Comparison of ENCODE assay signal across 18 cellular contexts in the genomic region with DNA sequence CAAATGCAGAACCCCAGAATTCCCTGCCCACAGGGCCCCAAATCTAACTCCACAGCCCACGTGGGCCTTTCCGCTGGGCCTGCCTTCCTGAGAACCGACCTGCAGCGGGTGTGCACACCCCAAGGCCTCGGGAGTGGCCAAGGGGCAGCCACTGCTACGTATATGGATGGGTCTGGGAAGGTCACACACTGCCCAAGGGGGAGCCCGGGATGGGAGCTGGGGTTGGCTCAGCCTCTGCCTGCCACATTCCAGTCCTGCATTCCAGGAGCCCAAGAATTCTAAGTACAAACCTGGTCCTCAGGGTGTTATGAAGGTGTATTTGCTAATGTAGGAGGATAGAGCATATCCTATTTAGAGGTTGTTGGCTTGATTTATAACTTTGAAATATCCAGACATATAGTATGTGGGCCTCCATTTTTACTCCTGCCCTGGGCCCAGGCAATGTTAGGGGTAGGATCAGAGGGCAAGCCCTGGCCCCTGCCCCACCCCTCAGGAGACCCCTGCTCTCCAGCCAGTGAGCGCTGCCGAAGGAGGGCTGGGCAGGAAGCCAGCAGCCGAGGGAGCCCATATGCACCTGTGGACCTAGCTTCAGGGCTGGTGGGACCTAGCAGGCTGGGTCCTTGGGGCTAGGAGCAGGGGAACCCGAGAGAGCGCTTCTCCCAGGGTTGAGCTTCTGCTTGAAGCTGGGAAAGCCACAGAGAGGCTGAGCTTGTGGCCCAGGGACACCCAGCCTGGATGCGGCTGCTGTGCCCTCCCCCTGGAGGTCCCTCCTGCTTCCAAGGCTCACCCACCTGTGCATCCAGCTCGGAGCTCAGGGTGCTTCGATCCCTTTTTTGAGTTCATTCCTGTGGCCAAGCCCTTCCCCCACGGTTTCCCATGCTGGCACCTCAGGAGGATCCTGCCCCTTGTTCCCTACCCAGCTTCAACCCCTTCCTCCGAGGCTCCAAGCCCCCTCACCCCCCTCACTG. TPM values are rescaled to one million over a fixed set of nuclear protein-coding genes. Genes with fewer than 3 reads are reported as not detected.
DNase-seq lines count a peak whose midpoint lies in the region; ATAC-seq and TF ChIP-seq lines count a peak whose summit lies in the region.
"Had no signal": no experiment of that assay in that cellular context is flagged by ENCODE, and none has a peak within 500 bp of the region (broad histone marks: within the 10 kb centered on the region; RNA-seq: fewer than 3 reads in every experiment).

No MANE protein-coding gene starts in this region.

- no peak overlapping the region for H2AK5ac ChIP-seq in H9 (ENCODE audit: insufficient read length, low read length)

- no peak overlapping the region for H3K4me2 ChIP-seq in H9 (ENCODE audit: insufficient read depth, insufficient read length, low read length)
- H3K4me2 ChIP-seq in osteoblast (ENCODE audit: insufficient read depth, low read length), result no peak overlapping the region

- no peak overlapping the region for H4K5ac ChIP-seq in H9 (ENCODE audit: insufficient read length, low read depth, low read length)

- peaks cover 1% of the 10 kb centered on the region; the same call in 1 of the 2 replicates for H3K27me3 Mint-ChIP-seq in H9 (ENCODE audit: low read depth)
- H3K27me3 Mint-ChIP-seq in effector memory CD8-positive, alpha-beta T cell, result no peaks in the 10 kb centered on the region
- H3K27me3 Mint-ChIP-seq: CD4-positive, CD25-positive, alpha-beta regulatory T cell; naive thymus-derived CD4-positive, alpha-beta T cell had no signal

- ATAC-seq in Panc1 (0 out of 2 replicates have a peak, but pooled peaks have one; percentile 13), GM21723 (IDR thresholded peaks at IDR 0.05; ENCODE audit: unreplicated experiment) (no peak)
- ATAC-seq in effector memory CD8-positive, alpha-beta T cell (replicated peaks), result no peak
- ATAC-seq: gastrocnemius medialis; naive thymus-derived CD4-positive, alpha-beta T cell had no signal

- in situ Hi-C loops in Panc1 (cut with HindIII; ENCODE audit: low pct_unique_long_range_greater_than_20kb, low sequenced_read_pairs), result no loop called here

- H3K36me3 ChIP-seq in Panc1 (ENCODE audit: control insufficient read depth, insufficient read depth, low read length) (no peaks in the 10 kb centered on the region), osteoblast (ENCODE audit: insufficient read depth, low read length) (no peaks in the 10 kb centered on the region), left ventricle myocardium inferior (no peaks in the 10 kb centered on the region)
- H3K36me3 ChIP-seq: gastrocnemius medialis, right atrium auricular region had no signal

- no peak overlapping the region for H3K4me3 Mint-ChIP-seq in H9
- H3K4me3 Mint-ChIP-seq in effector memory CD8-positive, alpha-beta T cell, result no peak overlapping the region
- H3K4me3 Mint-ChIP-seq: CD4-positive, CD25-positive, alpha-beta regulatory T cell; naive thymus-derived CD4-positive, alpha-beta T cell had no signal

- BruUV-seq in Panc1 (replicated peaks; lab: Mats Ljungman, UMichigan), result no TSS peak

- H3K56ac ChIP-seq in H9 (ENCODE audit: insufficient read length, low read depth, low read length), result no peak overlapping the region

- no peak overlapping the region for H3T11ph ChIP-seq in H9 (ENCODE audit: low read length)

- no peaks in the 10 kb centered on the region for H3K79me2 ChIP-seq in H9 (ENCODE audit: insufficient read depth, low read length)
- no peaks in the 10 kb centered on the region for H3K79me2 ChIP-seq in osteoblast (ENCODE audit: insufficient read depth, low read length)

- no peaks in the 10 kb centered on the region for H3K79me1 ChIP-seq in H9 (ENCODE audit: insufficient read depth, low read depth, low read length, poor library complexity, severe bottlenecking)

- no peak overlapping the region for H2BK120ac ChIP-seq in H9 (ENCODE audit: low read depth, low read length, poor library complexity, severe bottlenecking)

- H3K27me3 ChIP-seq in H9 (ENCODE audit: insufficient read depth, low read length), result no peaks in the 10 kb centered on the region
- H3K27me3 ChIP-seq in Panc1 (ENCODE audit: control insufficient read depth, insufficient read depth, low read length), result no peaks in the 10 kb centered on the region
- no peaks in the 10 kb centered on the region for H3K27me3 ChIP-seq in osteoblast (ENCODE audit: insufficient read depth, low read length)
- no peaks in the 10 kb centered on the region for H3K27me3 ChIP-seq in left ventricle myocardium inferior (ENCODE audit: low read depth)
- H3K27me3 ChIP-seq: gastrocnemius medialis, right atrium auricular region had no signal

- no peaks in the 10 kb centered on the region for H3K23me2 ChIP-seq in H9 (ENCODE audit: insufficient read length, low read depth, low read length, poor library complexity, severe bottlenecking)

- H3K18ac ChIP-seq in H9 (ENCODE audit: insufficient read length, low read depth, low read length), result peak overlapping the region; percentile 6

- no peak overlapping the region for H3K14ac ChIP-seq in H9 (ENCODE audit: insufficient read depth, low read length)

- H3K23ac ChIP-seq in H9 (ENCODE audit: insufficient read length, low read depth, low read length), result no peak overlapping the region

- no peak overlapping the region for H2BK20ac ChIP-seq in H9 (ENCODE audit: low read depth, low read length, poor library complexity, severe bottlenecking)

- WGBS in H9 (ENCODE audit: extremely low coverage, insufficient read length, low lambda C conversion rate), result no CpG with 5 or more reads among the region's 17 CpGs

- H3K27ac ChIP-seq in H9 (ENCODE audit: insufficient read length, low read depth, low read length) (no peak overlapping the region), Panc1 (ENCODE audit: low read length) (no peak overlapping the region), osteoblast (ENCODE audit: low read depth, low read length) (no peak overlapping the region), left ventricle myocardium inferior (replicated peaks) (no peak overlapping the region)
- H3K27ac ChIP-seq: gastrocnemius medialis, right atrium auricular region had no signal

- DNase-seq in H9, result no peak
- no peak for DNase-seq in Panc1 (ENCODE audit: low read depth, low spot score)
- no peak for DNase-seq in effector memory CD8-positive, alpha-beta T cell
- DNase-seq in osteoblast (ENCODE audit: insufficient read length, low spot score, missing footprints), result peak; percentile 58
- DNase-seq in midbrain (lab: John Stamatoyannopoulos, UW), result no peak
- no peak for DNase-seq in left ventricle myocardium inferior
- DNase-seq: CD4-positive, CD25-positive, alpha-beta regulatory T cell; central memory CD4-positive, alpha-beta T cell; gastrocnemius medialis; KG1; naive thymus-derived CD4-positive, alpha-beta T cell; NCI-H187 treated with DMSO at 0.1 percent for 48 hours; NCI-H82; SHP77 treated with DMSO at 0.1 percent for 48 hours; stimulated activated CD4-positive, alpha-beta T cell treated with anti-CD3 and anti-CD28 coated beads, Interleukin-2, amount 100 ng/mL, for 24 hours; stimulated activated CD8-positive, alpha-beta memory T cell treated with anti-CD3 and anti-CD28 coated beads, Interleukin-4, amount 100 ng/mL, for 48 hours had no signal

- H2BK15ac ChIP-seq in H9 (ENCODE audit: low read depth, low read length), result no peak overlapping the region

- no peak overlapping the region for H2BK5ac ChIP-seq in H9 (ENCODE audit: insufficient read length, low read length)

- H3K4ac ChIP-seq in H9 (ENCODE audit: low read depth, low read length), result no peak overlapping the region

- H3K9ac ChIP-seq in H9 (ENCODE audit: extremely low read depth, insufficient read length, low read length), result no peak overlapping the region

- no peaks in the 10 kb centered on the region; a peak in 1 of 5 replicates for H3K9me3 Mint-ChIP-seq in H9
- no peaks in the 10 kb centered on the region for H3K9me3 Mint-ChIP-seq in effector memory CD8-positive, alpha-beta T cell
- H3K9me3 Mint-ChIP-seq: CD4-positive, CD25-positive, alpha-beta regulatory T cell; naive thymus-derived CD4-positive, alpha-beta T cell had no signal

- intact Hi-C loops in Panc1 (cut with micrococcal nuclease; ENCODE audit: unreplicated experiment), result no loop called here
- intact Hi-C loops in left ventricle myocardium inferior (cut with micrococcal nuclease), result loop anchor here (10.0 kb wide), 1 partner anchor 97 kb away; no protein-coding TSS in a partner anchor

- H2BK12ac ChIP-seq in H9 (ENCODE audit: insufficient read length, low read depth, low read length), result no peak overlapping the region

- H3K4me3 ChIP-seq in Panc1 (ENCODE audit: low read depth in 2 of 2, low read length in 2 of 2) (no peak overlapping the region), osteoblast (ENCODE audit: insufficient read depth, low read length) (no peak overlapping the region), left ventricle myocardium inferior (no peak overlapping the region)
- H3K4me3 ChIP-seq: gastrocnemius medialis, right atrium auricular region had no signal

- no peaks in the 10 kb centered on the region; the same call in 1 of the 2 replicates for H3K4me1 ChIP-seq in H9 (ENCODE audit: insufficient read depth, low read length)
- peaks cover 37% of the 10 kb centered on the region for H3K4me1 ChIP-seq in Panc1 (ENCODE audit: control insufficient read depth, insufficient read depth, low read length)
- peaks cover 35% of the 10 kb centered on the region for H3K4me1 ChIP-seq in osteoblast (ENCODE audit: insufficient read depth, low read length)
- peaks cover 28% of the 10 kb centered on the region for H3K4me1 ChIP-seq in left ventricle myocardium inferior

- no peak overlapping the region for H3K27ac Mint-ChIP-seq in H9
- H3K27ac Mint-ChIP-seq in effector memory CD8-positive, alpha-beta T cell, result peak overlapping the region; percentile 26 to 48

- CTCF ChIA-PET in Panc1 (lab: Charles Lee), result interaction anchor here (0.6 to 0.8 kb wide), 2 partner anchors 94 to 226 kb away, joined by 3 to 5 read pairs; no protein-coding TSS in a partner anchor

- H4K91ac ChIP-seq in H9 (ENCODE audit: insufficient read length, low read depth, low read length), result no peak overlapping the region

- no peaks in the 10 kb centered on the region for H3K36me3 Mint-ChIP-seq in H9 (ENCODE audit: insufficient read depth in 1 of 3, low read depth in 3 of 3)
- H3K36me3 Mint-ChIP-seq in effector memory CD8-positive, alpha-beta T cell (ENCODE audit: insufficient read depth), result no peaks in the 10 kb centered on the region
- H3K36me3 Mint-ChIP-seq: CD4-positive, CD25-positive, alpha-beta regulatory T cell; naive thymus-derived CD4-positive, alpha-beta T cell had no signal

- TF ChIP-seq CTCF in H9 (conservative IDR thresholded peaks at IDR 0.05) (no peak), Panc1 (IDR thresholded peaks at IDR 0.05) (no peak), osteoblast (IDR thresholded peaks at IDR 0.05; ENCODE audit: extremely low read depth, low read depth, low read length) (no peak), left ventricle myocardium inferior (IDR thresholded peaks at IDR 0.05; ENCODE audit: borderline replicate concordance) (no peak)

- POLR2A ChIA-PET in Panc1 (lab: Charles Lee), result interaction anchor here (0.9 kb wide), 1 partner anchor 63 kb away, joined by 3 read pairs; no protein-coding TSS in a partner anchor

- peaks cover 16 to 39% of the 10 kb centered on the region in 2 experiments for H3K4me1 Mint-ChIP-seq in H9
- H3K4me1 Mint-ChIP-seq in effector memory CD8-positive, alpha-beta T cell (ENCODE audit: low read depth in 2 of 2), result peaks cover 25 to 39% of the 10 kb centered on the region in 2 donors

- no peaks in the 10 kb centered on the region for H3K9me3 ChIP-seq in H9 (ENCODE audit: control insufficient read depth, low read depth, low read length)
- no peaks in the 10 kb centered on the region for H3K9me3 ChIP-seq in Panc1 (ENCODE audit: control insufficient read depth, insufficient read depth, low read depth, low read length)
- H3K9me3 ChIP-seq in osteoblast (ENCODE audit: low read depth, low read length), result no peaks in the 10 kb centered on the region
- H3K9me3 ChIP-seq in left ventricle myocardium inferior (replicated peaks), result no peaks in the 10 kb centered on the region
- H3K9me3 ChIP-seq: gastrocnemius medialis, right atrium auricular region had no signal

- H4K20me1 ChIP-seq in H9 (ENCODE audit: control insufficient read depth, insufficient read depth, insufficient read length) (no peaks in the 10 kb centered on the region), osteoblast (ENCODE audit: insufficient read depth, low read length) (no peaks in the 10 kb centered on the region)

- no peak overlapping the region for H4K8ac ChIP-seq in H9 (replicated peaks; ENCODE audit: insufficient read length, low read depth, low read length)

- H2AFZ ChIP-seq in H9 (ENCODE audit: low read length) (no peak overlapping the region), osteoblast (ENCODE audit: low read length) (no peak overlapping the region)

RNA-seq across cellular contexts. Expression of gene CYP11A1, which starts 20.8 kb away (rescaled TPM):
- total RNA-seq in H9 (2021) (1.7 and 2.3 TPM in 2 replicates), Panc1 (2021; ENCODE audit: unreplicated experiment) (0.57 TPM), osteoblast (1.4 and 2.1 TPM in 2 replicates), left ventricle myocardium inferior (0.27 TPM)
- polyA plus RNA-seq in Panc1 (2012; ENCODE audit: insufficient read length), result 1.5 TPM
- total RNA-seq: CD4-positive, CD25-positive, alpha-beta regulatory T cell had no signal
- polyA plus RNA-seq: CD4-positive, CD25-positive, alpha-beta regulatory T cell; naive thymus-derived CD4-positive, alpha-beta T cell had no signal

RNA-seq across cellular contexts. Expression of gene SEMA7A, which starts 45.5 kb away (rescaled TPM):
- 5.7 and 7.0 TPM in 2 replicates for total RNA-seq in H9 (2021)
- 11.2 TPM for total RNA-seq in Panc1 (2021; ENCODE audit: unreplicated experiment)
- 6.3 TPM for polyA plus RNA-seq in Panc1 (2012; ENCODE audit: insufficient read length)
- 30.4 and 36.2 TPM in 2 replicates for total RNA-seq in osteoblast
- 1.5 TPM for total RNA-seq in left ventricle myocardium inferior
- polyA plus RNA-seq: naive thymus-derived CD4-positive, alpha-beta T cell had no signal

Comparison
In these comparisons a context has a peak if more than half of its experiments do, and no peak if none do; other contexts are left out.
1. H3K27ac Mint-ChIP-seq: peak in effector memory CD8-positive, alpha-beta T cell (2 of 2); none in H9 (0 of 3).